ENCODE assay signal across 20 cellular contexts in genomic region chr4:8552581-8553205, GRCh38. TPM values are rescaled to one million over a fixed set of nuclear protein-coding genes. Genes with fewer than 3 reads are reported as not detected.
DNase-seq lines count a peak whose midpoint lies in the region; ATAC-seq, FAIRE-seq and TF ChIP-seq lines count a peak whose summit lies in the region.
"Had no signal": no experiment of that assay in that cellular context is flagged by ENCODE, and none has a peak within 500 bp of the region (broad histone marks: within the 10 kb centered on the region; RNA-seq: fewer than 3 reads in every experiment).

No MANE protein-coding gene starts in this region.

- H3K4me2 ChIP-seq in K562 (ENCODE audit: insufficient read depth, low read length): no peak overlapping the region

- H3K36me3 ChIP-seq in CD8-positive, alpha-beta T cell (ENCODE audit: insufficient read depth, low read length): no peaks in the 10 kb centered on the region
- no peaks in the 10 kb centered on the region for H3K36me3 ChIP-seq in K562 (ENCODE audit: control insufficient read depth, insufficient read depth, low read length)
- H3K36me3 ChIP-seq in spleen: no peaks in the 10 kb centered on the region
- no peaks in the 10 kb centered on the region for H3K36me3 ChIP-seq in A673 (ENCODE audit: insufficient read depth, low read length, poor library complexity, severe bottlenecking)
- H3K36me3 ChIP-seq: BE2C, HAP-1 had no signal

- no peak for ATAC-seq in CD8-positive, alpha-beta T cell
- ATAC-seq in K562 (no peak), WTC11 (no peak)

- H3K79me2 ChIP-seq in K562 (ENCODE audit: control insufficient read depth, insufficient read depth, low read length): no peaks in the 10 kb centered on the region

- intact Hi-C loops in CD8-positive, alpha-beta T cell (cut with DNase I, micrococcal nuclease): no loop called here
- intact Hi-C loops in K562 (cut with micrococcal nuclease) (no loop called here), spleen (cut with DNase I; ENCODE audit: low total_unique reads) (no loop called here), A673 (cut with micrococcal nuclease; ENCODE audit: unreplicated experiment) (no loop called here)

- no peaks in the 10 kb centered on the region for H3K4me1 Mint-ChIP-seq in CD8-positive, alpha-beta T cell (ENCODE audit: low read depth)
- peaks cover 3% of the 10 kb centered on the region for H3K4me1 Mint-ChIP-seq in WTC11
- H3K4me1 Mint-ChIP-seq: CD4-positive, CD25-positive, alpha-beta regulatory T cell had no signal

- H3K27ac Mint-ChIP-seq in CD8-positive, alpha-beta T cell: peak overlapping the region; percentile 13
- H3K27ac Mint-ChIP-seq in WTC11: no peak overlapping the region
- H3K27ac Mint-ChIP-seq: CD4-positive, CD25-positive, alpha-beta regulatory T cell had no signal

- 13% methylated on average over 8 of the region's 8 CpGs for WGBS in K562 (ENCODE audit: insufficient coverage, low coverage, missing lambda C conversion rate)
- WGBS in spleen, 5 donors: 67 to 87% (median 79%) methylated on average over 4 to 8 of the region's 8 CpGs

- TF ChIP-seq POLR2A in K562 (conservative IDR thresholded peaks at IDR 0.05): no peak
- no peak for TF ChIP-seq POLR2A in spleen (IDR thresholded peaks at IDR 0.05)

- H3K36me3 Mint-ChIP-seq in CD8-positive, alpha-beta T cell: no peaks in the 10 kb centered on the region
- no peaks in the 10 kb centered on the region for H3K36me3 Mint-ChIP-seq in WTC11
- H3K36me3 Mint-ChIP-seq: CD4-positive, CD25-positive, alpha-beta regulatory T cell had no signal

- H3K4me3 Mint-ChIP-seq in CD8-positive, alpha-beta T cell: no peak overlapping the region
- no peak overlapping the region for H3K4me3 Mint-ChIP-seq in WTC11
- H3K4me3 Mint-ChIP-seq: CD4-positive, CD25-positive, alpha-beta regulatory T cell had no signal

- no peak for TF ChIP-seq CTCF in CD8-positive, alpha-beta T cell (IDR thresholded peaks at IDR 0.05)
- TF ChIP-seq CTCF in K562 (IDR thresholded peaks at IDR 0.05 in 2 of 3, conservative IDR thresholded peaks at IDR 0.05 in 1 of 3; ENCODE audit: insufficient read depth in 2 of 3, low read depth in 1 of 3, low read length in 3 of 3): no peak
- TF ChIP-seq CTCF in spleen (IDR thresholded peaks at IDR 0.05 in 8 of 11, conservative IDR thresholded peaks at IDR 0.05 in 3 of 11): no peak
- no peak for TF ChIP-seq CTCF in A673 (conservative IDR thresholded peaks at IDR 0.05; ENCODE audit: low read depth, low read length)
- no peak for TF ChIP-seq CTCF in WTC11 (IDR thresholded peaks at IDR 0.05)

- no peaks in the 10 kb centered on the region for H3K27me3 Mint-ChIP-seq in CD8-positive, alpha-beta T cell (ENCODE audit: low read depth)
- no peaks in the 10 kb centered on the region for H3K27me3 Mint-ChIP-seq in WTC11 (ENCODE audit: low read depth)

- no peak for DNase-seq in CD8-positive, alpha-beta T cell
- DNase-seq in K562 (ENCODE audit: extremely low read depth in 1 of 4, low spot score in 3 of 4): no peak
- DNase-seq in mesenteric fat pad (ENCODE audit: low spot score): peak; percentile 75
- DNase-seq in spleen: peak; percentile 29
- no peak for DNase-seq in SHP77 treated with DMSO at 0.1 percent for 48 hours (lab: John Stamatoyannopoulos, UW)
- DNase-seq in A673 (ENCODE audit: low spot score): no peak
- DNase-seq in WTC11 (ENCODE audit: low spot score): no peak
- DNase-seq: ACHN; BE2C; C1 segment of cervical spinal cord; Caco-2; CD4-positive, CD25-positive, alpha-beta regulatory T cell had no signal

- POLR2A ChIA-PET in CD8-positive, alpha-beta T cell (lab: Charles Lee): no interaction called here
- POLR2A ChIA-PET in K562 (lab: Yijun Ruan, JAX): interaction anchor here (0.7 to 2.0 kb wide), 2 partner anchors 9 to 40 kb away, joined by 3 to 6 read pairs; partner anchors contain the start of gene CPZ
- POLR2A ChIA-PET in A673 (lab: Charles Lee; ENCODE audit: low non-redundant PET): no interaction called here
- POLR2A ChIA-PET in WTC11 (lab: Charles Lee): no interaction called here

- H3K9me3 ChIP-seq in CD8-positive, alpha-beta T cell (ENCODE audit: low read length): no peaks in the 10 kb centered on the region
- H3K9me3 ChIP-seq in K562 (replicated peaks; ENCODE audit: control insufficient read depth, insufficient read depth, low read depth, low read length) (no peaks in the 10 kb centered on the region), spleen (peaks cover 0 to 9% (median 0%) of the 10 kb centered on the region in 8 donors), A673 (ENCODE audit: low read depth, low read length, poor library complexity, severe bottlenecking) (no peaks in the 10 kb centered on the region)
- H3K9me3 ChIP-seq: BE2C, Caco-2, HAP-1 had no signal

- no peak overlapping the region for H3K27ac ChIP-seq in CD8-positive, alpha-beta T cell (ENCODE audit: low read depth, low read length)
- H3K27ac ChIP-seq in K562 (ENCODE audit: extremely low read depth, low read depth, low read length): no peak overlapping the region
- H3K27ac ChIP-seq in spleen: no peak overlapping the region
- no peak overlapping the region for H3K27ac ChIP-seq in A673 (ENCODE audit: low read depth, low read length, poor library complexity, severe bottlenecking)
- H3K27ac ChIP-seq: HL-60 had no signal

- no peaks in the 10 kb centered on the region for H3K4me1 ChIP-seq in CD8-positive, alpha-beta T cell (ENCODE audit: insufficient read depth, low read length)
- H3K4me1 ChIP-seq in K562 (replicated peaks in 1 of 2; ENCODE audit: control insufficient read depth in 2 of 2, insufficient read depth in 2 of 2, low read length in 2 of 2): peaks cover 21 to 23% of the 10 kb centered on the region in 2 experiments
- H3K4me1 ChIP-seq in spleen: no peaks in the 10 kb centered on the region
- H3K4me1 ChIP-seq in A673 (ENCODE audit: insufficient read depth, low read length, poor library complexity, severe bottlenecking): no peaks in the 10 kb centered on the region
- H3K4me1 ChIP-seq: BE2C, HAP-1 had no signal

- no peaks in the 10 kb centered on the region; the same call in 1 of the 2 replicates for H4K20me1 ChIP-seq in K562 (replicated peaks; ENCODE audit: control insufficient read depth, insufficient read depth, low read length)

- no peaks in the 10 kb centered on the region for H3K27me3 ChIP-seq in CD8-positive, alpha-beta T cell (ENCODE audit: insufficient read depth, low read length)
- no peaks in the 10 kb centered on the region; a peak in 2 of 5 replicates for H3K27me3 ChIP-seq in K562 (ENCODE audit: control insufficient read depth in 2 of 2, insufficient read depth in 2 of 2, low read length in 2 of 2)
- H3K27me3 ChIP-seq in spleen (replicated peaks in 1 of 7): peaks cover 0 to 3% (median 0%) of the 10 kb centered on the region in 7 donors
- no peaks in the 10 kb centered on the region for H3K27me3 ChIP-seq in A673 (replicated peaks; ENCODE audit: insufficient read depth, low read depth, low read length, poor library complexity)
- H3K27me3 ChIP-seq: BE2C had no signal

- in situ Hi-C loops in K562 (cut with MboI): no loop called here

- FAIRE-seq in K562 (lab: Jason Lieb, UNC): no peak
- FAIRE-seq: D721Med, G401.6, GM12891, GM19239 had no signal

- CTCF ChIA-PET in CD8-positive, alpha-beta T cell (lab: Charles Lee): no interaction called here
- CTCF ChIA-PET in K562 (lab: Yijun Ruan, JAX; ENCODE audit: low intra/inter-chr PET ratio) (no interaction called here), A673 (lab: Charles Lee) (no interaction called here), WTC11 (lab: Charles Lee) (no interaction called here)

- H3K4me3 ChIP-seq in CD8-positive, alpha-beta T cell (ENCODE audit: low read depth, low read length): no peak overlapping the region
- H3K4me3 ChIP-seq in K562 (no peak overlapping the region), spleen (no peak overlapping the region), A673 (ENCODE audit: low read depth, low read length, poor library complexity, severe bottlenecking) (no peak overlapping the region)
- H3K4me3 ChIP-seq: HAP-1 had no signal

- no TSS peak for BruUV-seq in K562 (replicated peaks; lab: Mats Ljungman, UMichigan)
- BruUV-seq in A673 (replicated peaks; lab: Mats Ljungman, UMichigan): no TSS peak

- H2AFZ ChIP-seq in K562 (ENCODE audit: low read depth, low read length): no peak overlapping the region

- no peak for TF ChIP-seq EP300 in K562 (IDR thresholded peaks at IDR 0.05; ENCODE audit: low read length)

- H3K9me3 Mint-ChIP-seq in CD8-positive, alpha-beta T cell: no peaks in the 10 kb centered on the region
- no peaks in the 10 kb centered on the region for H3K9me3 Mint-ChIP-seq in WTC11
- H3K9me3 Mint-ChIP-seq: CD4-positive, CD25-positive, alpha-beta regulatory T cell had no signal

- H3K9me1 ChIP-seq in K562 (ENCODE audit: control insufficient read depth, insufficient read depth, low read length): no peaks in the 10 kb centered on the region

- no peak overlapping the region; a peak in 1 of 4 replicates for H3K9ac ChIP-seq in K562 (ENCODE audit: insufficient read depth in 1 of 2, low read depth in 2 of 2, low read length in 2 of 2)

- no peak for TF ChIP-seq RAD21 in K562 (CRISPR knock-in tag; conservative IDR thresholded peaks at IDR 0.05 in 1 of 2, IDR thresholded peaks at IDR 0.05 in 1 of 2)

RNA-seq across cellular contexts. Expression of gene GPR78, which starts 27.5 kb away (rescaled TPM):
- not detected for total RNA-seq in CD8-positive, alpha-beta T cell
- 4.4 and 8.6 TPM in 2 replicates for total RNA-seq in K562 (2011; cell fraction: chromatin; rRNA removed; ENCODE audit: low replicate concordance)
- total RNA-seq in K562 (2011; cell fraction: nucleolus; rRNA removed): 2.4 and 3.2 TPM in 2 replicates
- total RNA-seq in K562 (2011; cell fraction: nucleoplasm; rRNA removed): 3.6 and 4.8 TPM in 2 replicates
- 0.04 TPM in 1 of 2 replicates, not detected in the other for total RNA-seq in K562 (2014; rRNA removed)
- total RNA-seq in K562 (2014; rRNA removed; fragmentation: Illumina TruSeq; extraction: Trizol): not detected in 2 replicates
- total RNA-seq in K562 (2015; rRNA removed; fragmentation: Illumina TruSeq; extraction: Trizol): 0.07 TPM in 1 of 2 replicates, not detected in the other
- total RNA-seq in K562 (2021): 0.09 and 0.16 TPM in 2 replicates
- 0.13 TPM in 1 of 2 replicates, not detected in the other for polyA plus RNA-seq in K562 (2011; rRNA removed)
- polyA plus RNA-seq in K562 (2011; cell fraction: cytosol; rRNA removed): 0.07 TPM in 1 of 2 replicates, not detected in the other
- 0.20 and 1.3 TPM in 2 replicates for polyA plus RNA-seq in K562 (2011; cell fraction: nucleus; rRNA removed)
- polyA plus RNA-seq in K562 (2012): 0.08 and 0.39 TPM in 2 replicates
- polyA plus RNA-seq in K562 (2014; fragmentation: Illumina TruSeq; extraction: Trizol): 0.06 TPM in 1 of 2 replicates, not detected in the other
- polyA plus RNA-seq in K562 (2014; fragmentation: Nextera tagmentation; extraction: Ambion mirVana): not detected
- polyA plus RNA-seq in K562 (2014; rRNA removed): 0.04 and 0.08 TPM in 2 replicates
- polyA minus RNA-seq in K562 (2011; rRNA and poly(A)+ RNA removed): 0.21 TPM in 1 of 2 replicates, not detected in the other
- not detected in 2 replicates for polyA minus RNA-seq in K562 (2011; cell fraction: cytosol; rRNA and poly(A)+ RNA removed)
- 0.11 and 0.67 TPM in 2 replicates for polyA minus RNA-seq in K562 (2011; cell fraction: nucleus; rRNA and poly(A)+ RNA removed)
- total RNA-seq in mesenteric fat pad: not detected
- total RNA-seq in spleen: 1 to 10 TPM in 1 of 7 donors, under 1 TPM in 3, not detected in 3; 0.07 to 1.5 (median 0.14) TPM
- under 1 TPM in 1 of 3 donors, not detected in 2; 0.09 TPM for polyA plus RNA-seq in spleen
- not detected in 2 replicates for total RNA-seq in A673 (2021)
- total RNA-seq in WTC11 (2021): 2.3 to 5.7 TPM (median 2.7 TPM) in 3 replicates
- total RNA-seq: CD4-positive, CD25-positive, alpha-beta regulatory T cell; H4; HT1080 had no signal
- polyA plus RNA-seq: CD4-positive, CD25-positive, alpha-beta regulatory T cell had no signal

RNA-seq across cellular contexts. Expression of gene CPZ, which starts 39.9 kb away (rescaled TPM):
- total RNA-seq in CD8-positive, alpha-beta T cell: not detected
- 19.3 and 33.1 TPM in 2 replicates for total RNA-seq in K562 (2011; cell fraction: chromatin; rRNA removed; ENCODE audit: low replicate concordance)
- 12.5 and 16.5 TPM in 2 replicates for total RNA-seq in K562 (2011; cell fraction: nucleolus; rRNA removed)
- total RNA-seq in K562 (2011; cell fraction: nucleoplasm; rRNA removed): 15.9 and 26.4 TPM in 2 replicates
- total RNA-seq in K562 (2014; rRNA removed) (0.41 and 1.1 TPM in 2 replicates), K562 (2014; rRNA removed; fragmentation: Illumina TruSeq; extraction: Trizol) (0.58 and 0.67 TPM in 2 replicates), K562 (2015; rRNA removed; fragmentation: Illumina TruSeq; extraction: Trizol) (2.1 and 2.2 TPM in 2 replicates), K562 (2021) (1.5 and 1.6 TPM in 2 replicates), mesenteric fat pad (9.7 TPM), spleen (1 to 10 TPM in 3 of 7 donors, under 1 TPM in 3, not detected in 1; 0.57 to 8.5 (median 1.2) TPM), A673 (2021) (0.28 and 0.34 TPM in 2 replicates), WTC11 (2021) (22.7 to 26.9 TPM (median 22.8 TPM) in 3 replicates)
- polyA plus RNA-seq in K562 (2011; rRNA removed) (0.60 and 2.0 TPM in 2 replicates), K562 (2014; fragmentation: Illumina TruSeq; extraction: Trizol) (0.68 and 1.4 TPM in 2 replicates), K562 (2014; fragmentation: Nextera tagmentation; extraction: Ambion mirVana) (under 1 TPM in 1 of 2 experiments, not detected in 1; 0.06 TPM), K562 (2014; rRNA removed) (1.1 TPM in 2 replicates), spleen (under 1 TPM; 0.11 to 0.96 (median 0.73) TPM)
- polyA plus RNA-seq in K562 (2011; cell fraction: cytosol; rRNA removed): 0.38 and 4.3 TPM in 2 replicates
- polyA plus RNA-seq in K562 (2011; cell fraction: nucleus; rRNA removed): 1.7 and 13.8 TPM in 2 replicates
- 4.3 and 41.5 TPM in 2 replicates for polyA plus RNA-seq in K562 (2012)
- polyA minus RNA-seq in K562 (2011; rRNA and poly(A)+ RNA removed): 1.4 TPM in 1 of 2 replicates, not detected in the other
- polyA minus RNA-seq in K562 (2011; cell fraction: cytosol; rRNA and poly(A)+ RNA removed): 0.86 TPM in 1 of 2 replicates, not detected in the other
- polyA minus RNA-seq in K562 (2011; cell fraction: nucleus; rRNA and poly(A)+ RNA removed): 1.4 and 2.6 TPM in 2 replicates
- total RNA-seq: CD4-positive, CD25-positive, alpha-beta regulatory T cell; HT1080 had no signal
- polyA plus RNA-seq: CD4-positive, CD25-positive, alpha-beta regulatory T cell had no signal

Comparison
In these comparisons a context has a peak if more than half of its experiments do, and no peak if none do; other contexts are left out.
1. DNase-seq: peak in mesenteric fat pad (single experiment) and spleen (single experiment); none in CD8-positive, alpha-beta T cell (0 of 7), K562 (0 of 4), SHP77 treated with DMSO at 0.1 percent for 48 hours (single experiment), A673 (single experiment) and WTC11 (single experiment).